In the genomic region with DNA sequence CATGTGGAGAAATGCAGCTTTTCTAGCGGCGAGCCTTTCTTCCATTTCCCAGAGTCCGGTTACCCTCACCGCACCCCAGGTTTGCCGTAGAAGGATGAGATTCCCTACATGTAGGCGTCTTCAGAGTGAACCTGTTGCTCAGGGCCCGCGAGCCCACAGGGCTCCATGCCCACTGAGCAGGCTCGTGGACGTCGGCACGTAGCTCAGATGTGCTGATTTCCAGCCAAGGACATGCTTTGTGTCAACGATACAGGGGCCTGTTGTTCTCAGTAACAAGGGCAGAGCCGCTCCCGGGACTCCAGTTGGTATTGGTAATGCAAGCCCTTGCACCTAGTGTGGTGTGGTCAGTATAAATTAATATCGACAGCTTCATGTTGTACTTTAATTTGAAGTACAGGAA, we compare ENCODE assay signal across 22 cellular contexts.
A peak's percentile ranks its signal among the peaks of the same experiment; 100 is the strongest.
DNase-seq lines count a peak whose midpoint lies in the region; ATAC-seq, FAIRE-seq and TF ChIP-seq lines count a peak whose summit lies in the region.
"Had no signal": no experiment of that assay in that cellular context is flagged by ENCODE, and none has a peak within 500 bp of the region (broad histone marks: within the 10 kb centered on the region; RNA-seq: fewer than 3 reads in every experiment).

No MANE protein-coding gene starts in this region.

- H3K27ac ChIP-seq in heart left ventricle (peak overlapping the region in 1 of 12 donors; percentile 69), pancreas (peak overlapping the region in 2 of 4 donors; percentile 2 to 10), aorta (ENCODE audit: low read depth in 1 of 2, low read length in 2 of 2) (peak overlapping the region in 1 of 2 donors; percentile 83)
- H3K27ac ChIP-seq: RWPE1 had no signal

- peaks cover 56% of the 10 kb centered on the region for H3K36me3 Mint-ChIP-seq in activated T-cell treated with anti-CD3 and anti-CD28 coated beads, Interleukin-2, amount 50 U/mL, for 4 hours (ENCODE audit: insufficient read depth)

- no peak for DNase-seq in heart left ventricle
- no peak for DNase-seq in cardiac septum (ENCODE audit: low spot score)
- DNase-seq in hippocampal formation (lab: John Stamatoyannopoulos, UW): peak; percentile 12 to 21
- DNase-seq in pancreas: peak in 5 of 6 donors; percentile 37 to 81 (median 59)
- peak in 1 of 2 donors; percentile 64 for DNase-seq in aorta
- no peak for DNase-seq in activated T-cell treated with anti-CD3 and anti-CD28 coated beads, Interleukin-2, amount 50 U/mL, for 4 hours
- DNase-seq in NCI-H510A treated with DMSO at 0.1 percent for 48 hours (lab: John Stamatoyannopoulos, UW): no peak
- DNase-seq in NCI-H2171 (lab: John Stamatoyannopoulos, UW): no peak
- DNase-seq: ACHN; activated CD4-positive, alpha-beta T cell treated with anti-CD3 and anti-CD28 coated beads for 36 hours; dermis blood vessel endothelial cell; kidney; mammary epithelial cell; naive B cell; NCI-H1092 treated with DMSO at 0.1 percent for 48 hours; NCI-H2081 treated with DMSO at 0.1 percent for 48 hours; stimulated activated CD4-positive, alpha-beta T cell treated with anti-CD3 and anti-CD28 coated beads, Interleukin-4, amount 100 ng/mL, for 24 hours had no signal

- WGBS in heart left ventricle, 4 donors: 81 to 84% (median 82%) methylated on average over 16 of the region's 16 CpGs
- WGBS in pancreas, 2 donors: 67% methylated on average over 16 of the region's 16 CpGs
- 24 to 28% methylated on average over 16 of the region's 16 CpGs for WGBS in aorta, 2 donors

- H3K9me3 ChIP-seq in heart left ventricle (no peaks in the 10 kb centered on the region), pancreas (no peaks in the 10 kb centered on the region), aorta (ENCODE audit: control insufficient read depth, low read length) (no peaks in the 10 kb centered on the region)
- H3K9me3 ChIP-seq: HAP-1 had no signal

- no peaks in the 10 kb centered on the region for H3K9me3 Mint-ChIP-seq in activated T-cell treated with anti-CD3 and anti-CD28 coated beads, Interleukin-2, amount 50 U/mL, for 4 hours
- H3K9me3 Mint-ChIP-seq: activated T-helper 17 cell treated with anti-CD3 and anti-CD28 coated beads, Interleukin-2, amount 50 U/mL, for 72 hours; naive B cell had no signal

- no peak overlapping the region for H3K4me3 Mint-ChIP-seq in activated T-cell treated with anti-CD3 and anti-CD28 coated beads, Interleukin-2, amount 50 U/mL, for 4 hours
- H3K4me3 Mint-ChIP-seq: activated CD4-positive, alpha-beta T cell treated with anti-CD3 and anti-CD28 coated beads for 36 hours; activated naive CD8-positive, alpha-beta T cell; activated T-helper 17 cell treated with anti-CD3 and anti-CD28 coated beads, Interleukin-2, amount 50 U/mL, for 72 hours; naive B cell had no signal

- no peaks in the 10 kb centered on the region for H3K27me3 Mint-ChIP-seq in activated T-cell treated with anti-CD3 and anti-CD28 coated beads, Interleukin-2, amount 50 U/mL, for 4 hours (ENCODE audit: low read depth)
- H3K27me3 Mint-ChIP-seq: activated CD4-positive, alpha-beta T cell treated with anti-CD3 and anti-CD28 coated beads for 36 hours; activated naive CD8-positive, alpha-beta T cell; activated T-helper 17 cell treated with anti-CD3 and anti-CD28 coated beads, Interleukin-2, amount 50 U/mL, for 72 hours; naive B cell had no signal

- H3K4me1 Mint-ChIP-seq in activated T-cell treated with anti-CD3 and anti-CD28 coated beads, Interleukin-2, amount 50 U/mL, for 4 hours (ENCODE audit: low read depth): peaks cover 4% of the 10 kb centered on the region
- H3K4me1 Mint-ChIP-seq: naive B cell had no signal

- peaks cover 0 to 17% (median 5%) of the 10 kb centered on the region in 12 donors for H3K4me1 ChIP-seq in heart left ventricle
- peaks cover 6 to 24% (median 23%) of the 10 kb centered on the region in 3 donors for H3K4me1 ChIP-seq in pancreas
- no peaks in the 10 kb centered on the region for H3K4me1 ChIP-seq in aorta (ENCODE audit: control insufficient read depth in 1 of 2, insufficient read depth in 2 of 2, low read length in 2 of 2)
- H3K4me1 ChIP-seq: HAP-1 had no signal

- TF ChIP-seq CTCF in heart left ventricle (IDR thresholded peaks at IDR 0.05) (no peak), pancreas (IDR thresholded peaks at IDR 0.05) (no peak)

- intact Hi-C loops in heart left ventricle (cut with DNase I): loop anchor here in 1 of 10 donors (5.0 kb wide), 1 partner anchor 47 kb away; no protein-coding TSS in a partner anchor
- intact Hi-C loops in cardiac septum (cut with DNase I): no loop called here
- intact Hi-C loops in pancreas (cut with DNase I): no loop called here
- intact Hi-C loops in aorta (cut with DNase I): loop anchor here (10.0 kb wide), 2 partner anchors 210 to 220 kb away; partner anchors contain the start of gene AKAP12 (in 1 of the 2)

- ATAC-seq in heart left ventricle (peak in 3 of 4 donors; percentile 43 to 63 (median 54)), pancreas (peak; percentile 33 to 78 (median 61)), aorta (ENCODE audit: low FRiP score) (peak; percentile 65)
- ATAC-seq in activated T-cell treated with anti-CD3 and anti-CD28 coated beads, Interleukin-2, amount 50 U/mL, for 4 hours: no peak
- ATAC-seq: activated CD4-positive, alpha-beta T cell treated with anti-CD3 and anti-CD28 coated beads for 36 hours; activated T-helper 17 cell treated with anti-CD3 and anti-CD28 coated beads, Interleukin-2, amount 50 U/mL, for 72 hours had no signal

- no peaks in the 10 kb centered on the region for H3K27me3 ChIP-seq in heart left ventricle
- no peaks in the 10 kb centered on the region for H3K27me3 ChIP-seq in pancreas
- H3K27me3 ChIP-seq in aorta (ENCODE audit: control insufficient read depth in 1 of 2, insufficient read depth in 2 of 2, low read length in 1 of 2): no peaks in the 10 kb centered on the region

- H3K4me3 ChIP-seq in heart left ventricle: no peak overlapping the region
- no peak overlapping the region for H3K4me3 ChIP-seq in pancreas
- no peak overlapping the region for H3K4me3 ChIP-seq in aorta (ENCODE audit: low read length in 2 of 2)
- H3K4me3 ChIP-seq: HAP-1 had no signal

- no peak for TF ChIP-seq POLR2A in heart left ventricle (IDR thresholded peaks at IDR 0.05)

- no peaks in the 10 kb centered on the region for H3K36me3 ChIP-seq in heart left ventricle
- no peaks in the 10 kb centered on the region for H3K36me3 ChIP-seq in pancreas
- H3K36me3 ChIP-seq in aorta (ENCODE audit: control insufficient read depth in 1 of 2, insufficient read depth in 2 of 2, low read length in 1 of 2): no peaks in the 10 kb centered on the region

- no peak for FAIRE-seq in pancreas (lab: Jason Lieb, UNC)
- FAIRE-seq: G401.6, kidney had no signal

Comparison
In these comparisons a context has a peak if more than half of its experiments do, and no peak if none do; other contexts are left out.
1. ATAC-seq: peak in heart left ventricle (3 of 4), pancreas (4 of 4) and aorta (single experiment); none in activated T-cell treated with anti-CD3 and anti-CD28 coated beads, Interleukin-2, amount 50 U/mL, for 4 hours (0 of 2).
2. DNase-seq: peak in hippocampal formation (2 of 2) and pancreas (5 of 6); none in heart left ventricle (0 of 5), cardiac septum (single experiment), activated T-cell treated with anti-CD3 and anti-CD28 coated beads, Interleukin-2, amount 50 U/mL, for 4 hours (single experiment), NCI-H510A treated with DMSO at 0.1 percent for 48 hours (single experiment) and NCI-H2171 (single experiment).
3. intact Hi-C loops: an anchor here in aorta (10.0 kb wide); none called in cardiac septum and pancreas.